ENCODE assay signal across 3 cellular contexts in the genomic region with DNA sequence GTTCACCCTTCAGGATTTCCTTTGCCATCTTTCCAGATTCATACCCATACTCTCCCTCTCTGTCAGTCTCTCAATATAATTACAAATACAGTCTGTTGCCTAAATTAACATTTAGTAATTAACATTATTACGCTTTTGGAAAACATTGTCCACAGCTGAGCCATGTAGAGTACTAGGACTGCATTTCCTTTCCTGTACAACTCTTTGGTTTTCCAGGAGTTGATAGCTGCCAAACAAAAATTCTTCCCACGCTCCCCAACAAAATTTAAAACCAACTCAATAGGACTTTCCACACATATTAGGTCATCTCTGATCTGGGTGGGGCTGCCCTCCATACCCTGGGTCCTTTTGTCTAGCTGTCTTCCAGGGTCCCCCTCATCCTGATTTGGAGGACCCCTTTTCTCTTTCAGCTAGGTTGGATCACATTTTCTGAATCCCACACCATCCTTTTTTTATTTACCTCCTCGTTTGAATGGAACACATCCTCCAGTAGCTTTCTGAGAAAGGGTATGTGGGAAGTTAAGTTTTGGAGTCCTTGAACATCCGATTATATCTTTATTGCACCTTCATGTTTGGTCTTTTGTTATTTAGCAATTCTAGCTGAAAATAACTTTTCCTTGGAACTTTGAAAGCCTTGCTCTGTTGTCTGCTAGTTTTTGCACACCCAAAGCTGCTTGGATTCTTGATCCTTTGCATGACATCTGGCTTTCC.
TF ChIP-seq lines count a peak whose summit lies in the region.

No MANE protein-coding gene starts in this region.

TF ChIP-seq in A549, 52 proteins besides CTCF, POLR2A, EP300 and RAD21:
- TF ChIP-seq HDAC2 (IDR thresholded peaks at IDR 0.05) = peak; percentile 64; the same call in 1 of the 2 replicates
- TF ChIP-seq, protein P1, sequence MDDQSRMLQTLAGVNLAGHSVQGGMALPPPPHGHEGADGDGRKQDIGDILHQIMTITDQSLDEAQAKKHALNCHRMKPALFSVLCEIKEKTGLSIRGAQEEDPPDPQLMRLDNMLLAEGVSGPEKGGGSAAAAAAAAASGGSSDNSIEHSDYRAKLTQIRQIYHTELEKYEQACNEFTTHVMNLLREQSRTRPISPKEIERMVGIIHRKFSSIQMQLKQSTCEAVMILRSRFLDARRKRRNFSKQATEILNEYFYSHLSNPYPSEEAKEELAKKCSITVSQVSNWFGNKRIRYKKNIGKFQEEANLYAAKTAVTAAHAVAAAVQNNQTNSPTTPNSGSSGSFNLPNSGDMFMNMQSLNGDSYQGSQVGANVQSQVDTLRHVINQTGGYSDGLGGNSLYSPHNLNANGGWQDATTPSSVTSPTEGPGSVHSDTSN (IDR thresholded peaks at IDR 0.05) = no peak

TF ChIP-seq in HEK293, 187 proteins besides CTCF, POLR2A, EP300 and RAD21:
- TF ChIP-seq ZSCAN16 (tag by site-specific recombination; IDR thresholded peaks at IDR 0.05) (no peak), ZNF133 (tag by site-specific recombination; IDR thresholded peaks at IDR 0.05) (peak; percentile 61), ZNF174 (tag by site-specific recombination; IDR thresholded peaks at IDR 0.05) (no peak), SALL2 (tag by site-specific recombination; IDR thresholded peaks at IDR 0.05; ENCODE audit: borderline replicate concordance) (no peak), PRDM1 (tag by site-specific recombination; IDR thresholded peaks at IDR 0.05) (no peak), SP7 (tag by site-specific recombination; IDR thresholded peaks at IDR 0.05) (0 out of 2 replicates have a peak, but pooled peaks have one; percentile 19), ZNF624 (tag by site-specific recombination; IDR thresholded peaks at IDR 0.05) (peak; percentile 100), YY1 (tag by site-specific recombination; IDR thresholded peaks at IDR 0.05) (no peak), KLF8 (tag by site-specific recombination; IDR thresholded peaks at IDR 0.05) (peak; percentile 51), SETDB1 (IDR thresholded peaks at IDR 0.05; ENCODE audit: insufficient read length, low read length) (peak; percentile 96)
- TF ChIP-seq, protein P2, sequence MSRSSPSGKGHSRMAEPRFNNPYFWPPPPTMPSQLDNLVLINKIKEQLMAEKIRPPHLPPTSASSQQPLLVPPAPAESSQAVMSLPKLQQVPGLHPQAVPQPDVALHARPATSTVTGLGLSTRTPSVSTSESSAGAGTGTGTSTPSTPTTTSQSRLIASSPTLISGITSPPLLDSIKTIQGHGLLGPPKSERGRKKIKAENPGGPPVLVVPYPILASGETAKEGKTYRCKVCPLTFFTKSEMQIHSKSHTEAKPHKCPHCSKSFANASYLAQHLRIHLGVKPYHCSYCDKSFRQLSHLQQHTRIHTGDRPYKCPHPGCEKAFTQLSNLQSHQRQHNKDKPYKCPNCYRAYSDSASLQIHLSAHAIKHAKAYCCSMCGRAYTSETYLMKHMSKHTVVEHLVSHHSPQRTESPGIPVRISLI (tag by site-specific recombination; IDR thresholded peaks at IDR 0.05) = no peak
- TF ChIP-seq, protein P3, sequence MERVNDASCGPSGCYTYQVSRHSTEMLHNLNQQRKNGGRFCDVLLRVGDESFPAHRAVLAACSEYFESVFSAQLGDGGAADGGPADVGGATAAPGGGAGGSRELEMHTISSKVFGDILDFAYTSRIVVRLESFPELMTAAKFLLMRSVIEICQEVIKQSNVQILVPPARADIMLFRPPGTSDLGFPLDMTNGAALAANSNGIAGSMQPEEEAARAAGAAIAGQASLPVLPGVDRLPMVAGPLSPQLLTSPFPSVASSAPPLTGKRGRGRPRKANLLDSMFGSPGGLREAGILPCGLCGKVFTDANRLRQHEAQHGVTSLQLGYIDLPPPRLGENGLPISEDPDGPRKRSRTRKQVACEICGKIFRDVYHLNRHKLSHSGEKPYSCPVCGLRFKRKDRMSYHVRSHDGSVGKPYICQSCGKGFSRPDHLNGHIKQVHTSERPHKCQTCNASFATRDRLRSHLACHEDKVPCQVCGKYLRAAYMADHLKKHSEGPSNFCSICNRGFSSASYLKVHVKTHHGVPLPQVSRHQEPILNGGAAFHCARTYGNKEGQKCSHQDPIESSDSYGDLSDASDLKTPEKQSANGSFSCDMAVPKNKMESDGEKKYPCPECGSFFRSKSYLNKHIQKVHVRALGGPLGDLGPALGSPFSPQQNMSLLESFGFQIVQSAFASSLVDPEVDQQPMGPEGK (tag by site-specific recombination; IDR thresholded peaks at IDR 0.05) = no peak
- TF ChIP-seq, protein P4, sequence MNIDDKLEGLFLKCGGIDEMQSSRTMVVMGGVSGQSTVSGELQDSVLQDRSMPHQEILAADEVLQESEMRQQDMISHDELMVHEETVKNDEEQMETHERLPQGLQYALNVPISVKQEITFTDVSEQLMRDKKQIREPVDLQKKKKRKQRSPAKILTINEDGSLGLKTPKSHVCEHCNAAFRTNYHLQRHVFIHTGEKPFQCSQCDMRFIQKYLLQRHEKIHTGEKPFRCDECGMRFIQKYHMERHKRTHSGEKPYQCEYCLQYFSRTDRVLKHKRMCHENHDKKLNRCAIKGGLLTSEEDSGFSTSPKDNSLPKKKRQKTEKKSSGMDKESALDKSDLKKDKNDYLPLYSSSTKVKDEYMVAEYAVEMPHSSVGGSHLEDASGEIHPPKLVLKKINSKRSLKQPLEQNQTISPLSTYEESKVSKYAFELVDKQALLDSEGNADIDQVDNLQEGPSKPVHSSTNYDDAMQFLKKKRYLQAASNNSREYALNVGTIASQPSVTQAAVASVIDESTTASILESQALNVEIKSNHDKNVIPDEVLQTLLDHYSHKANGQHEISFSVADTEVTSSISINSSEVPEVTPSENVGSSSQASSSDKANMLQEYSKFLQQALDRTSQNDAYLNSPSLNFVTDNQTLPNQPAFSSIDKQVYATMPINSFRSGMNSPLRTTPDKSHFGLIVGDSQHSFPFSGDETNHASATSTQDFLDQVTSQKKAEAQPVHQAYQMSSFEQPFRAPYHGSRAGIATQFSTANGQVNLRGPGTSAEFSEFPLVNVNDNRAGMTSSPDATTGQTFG (tag by site-specific recombination; IDR thresholded peaks at IDR 0.05; ENCODE audit: borderline replicate concordance) = no peak
- TF ChIP-seq, protein P5, sequence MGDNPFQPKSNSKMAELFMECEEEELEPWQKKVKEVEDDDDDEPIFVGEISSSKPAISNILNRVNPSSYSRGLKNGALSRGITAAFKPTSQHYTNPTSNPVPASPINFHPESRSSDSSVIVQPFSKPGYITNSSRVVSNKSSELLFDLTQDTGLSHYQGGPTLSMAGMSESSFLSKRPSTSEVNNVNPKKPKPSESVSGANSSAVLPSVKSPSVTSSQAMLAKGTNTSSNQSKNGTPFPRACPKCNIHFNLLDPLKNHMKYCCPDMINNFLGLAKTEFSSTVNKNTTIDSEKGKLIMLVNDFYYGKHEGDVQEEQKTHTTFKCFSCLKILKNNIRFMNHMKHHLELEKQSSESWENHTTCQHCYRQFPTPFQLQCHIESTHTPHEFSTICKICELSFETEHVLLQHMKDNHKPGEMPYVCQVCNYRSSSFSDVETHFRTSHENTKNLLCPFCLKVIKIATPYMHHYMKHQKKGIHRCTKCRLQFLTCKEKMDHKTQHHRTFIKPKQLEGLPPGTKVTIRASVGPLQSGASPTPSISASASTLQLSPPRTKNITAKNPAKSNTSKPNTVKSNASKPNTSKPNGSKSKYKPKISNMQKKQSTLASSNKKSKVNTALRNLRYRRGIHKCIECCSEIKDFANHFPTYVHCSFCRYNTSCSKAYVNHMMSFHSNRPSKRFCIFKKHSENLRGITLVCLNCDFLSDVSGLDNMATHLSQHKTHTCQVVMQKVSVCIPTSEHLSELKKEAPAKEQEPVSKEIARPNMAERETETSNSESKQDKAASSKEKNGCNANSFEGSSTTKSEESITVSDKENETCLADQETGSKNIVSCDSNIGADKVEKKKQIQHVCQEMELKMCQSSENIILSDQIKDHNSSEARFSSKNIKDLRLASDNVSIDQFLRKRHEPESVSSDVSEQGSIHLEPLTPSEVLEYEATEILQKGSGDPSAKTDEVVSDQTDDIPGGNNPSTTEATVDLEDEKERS (tag by site-specific recombination; IDR thresholded peaks at IDR 0.05) = peak; percentile 98

TF ChIP-seq in K562, 482 proteins besides CTCF, POLR2A, EP300 and RAD21 (continues in another document):
- peak in 1 of 2 experiments; percentile 56; a peak in 1 of 4 replicates for TF ChIP-seq RCOR1 (IDR thresholded peaks at IDR 0.05; ENCODE audit: borderline replicate concordance in 1 of 2, low read depth in 2 of 2, low read length in 2 of 2)
- TF ChIP-seq, protein P6, sequence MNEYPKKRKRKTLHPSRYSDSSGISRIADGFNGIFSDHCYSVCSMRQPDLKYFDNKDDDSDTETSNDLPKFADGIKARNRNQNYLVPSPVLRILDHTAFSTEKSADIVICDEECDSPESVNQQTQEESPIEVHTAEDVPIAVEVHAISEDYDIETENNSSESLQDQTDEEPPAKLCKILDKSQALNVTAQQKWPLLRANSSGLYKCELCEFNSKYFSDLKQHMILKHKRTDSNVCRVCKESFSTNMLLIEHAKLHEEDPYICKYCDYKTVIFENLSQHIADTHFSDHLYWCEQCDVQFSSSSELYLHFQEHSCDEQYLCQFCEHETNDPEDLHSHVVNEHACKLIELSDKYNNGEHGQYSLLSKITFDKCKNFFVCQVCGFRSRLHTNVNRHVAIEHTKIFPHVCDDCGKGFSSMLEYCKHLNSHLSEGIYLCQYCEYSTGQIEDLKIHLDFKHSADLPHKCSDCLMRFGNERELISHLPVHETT (CRISPR knock-in tag; conservative IDR thresholded peaks at IDR 0.05 in 1 of 2, IDR thresholded peaks at IDR 0.05 in 1 of 2) = no peak
- TF ChIP-seq FOXK2 (conservative IDR thresholded peaks at IDR 0.05 in 1 of 2, IDR thresholded peaks at IDR 0.05 in 1 of 2; ENCODE audit: low read depth in 2 of 2) = no peak
- TF ChIP-seq ZNF143 (CRISPR knock-in tag; IDR thresholded peaks at IDR 0.05) = no peak
- TF ChIP-seq SNIP1 (IDR thresholded peaks at IDR 0.05; ENCODE audit: low read depth) = no peak
- TF ChIP-seq, protein P7, sequence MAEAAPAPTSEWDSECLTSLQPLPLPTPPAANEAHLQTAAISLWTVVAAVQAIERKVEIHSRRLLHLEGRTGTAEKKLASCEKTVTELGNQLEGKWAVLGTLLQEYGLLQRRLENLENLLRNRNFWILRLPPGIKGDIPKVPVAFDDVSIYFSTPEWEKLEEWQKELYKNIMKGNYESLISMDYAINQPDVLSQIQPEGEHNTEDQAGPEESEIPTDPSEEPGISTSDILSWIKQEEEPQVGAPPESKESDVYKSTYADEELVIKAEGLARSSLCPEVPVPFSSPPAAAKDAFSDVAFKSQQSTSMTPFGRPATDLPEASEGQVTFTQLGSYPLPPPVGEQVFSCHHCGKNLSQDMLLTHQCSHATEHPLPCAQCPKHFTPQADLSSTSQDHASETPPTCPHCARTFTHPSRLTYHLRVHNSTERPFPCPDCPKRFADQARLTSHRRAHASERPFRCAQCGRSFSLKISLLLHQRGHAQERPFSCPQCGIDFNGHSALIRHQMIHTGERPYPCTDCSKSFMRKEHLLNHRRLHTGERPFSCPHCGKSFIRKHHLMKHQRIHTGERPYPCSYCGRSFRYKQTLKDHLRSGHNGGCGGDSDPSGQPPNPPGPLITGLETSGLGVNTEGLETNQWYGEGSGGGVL (CRISPR knock-in tag; IDR thresholded peaks at IDR 0.05) = no peak
- no peak for TF ChIP-seq CTBP1 (IDR thresholded peaks at IDR 0.05; ENCODE audit: borderline replicate concordance)
- TF ChIP-seq, protein P8, sequence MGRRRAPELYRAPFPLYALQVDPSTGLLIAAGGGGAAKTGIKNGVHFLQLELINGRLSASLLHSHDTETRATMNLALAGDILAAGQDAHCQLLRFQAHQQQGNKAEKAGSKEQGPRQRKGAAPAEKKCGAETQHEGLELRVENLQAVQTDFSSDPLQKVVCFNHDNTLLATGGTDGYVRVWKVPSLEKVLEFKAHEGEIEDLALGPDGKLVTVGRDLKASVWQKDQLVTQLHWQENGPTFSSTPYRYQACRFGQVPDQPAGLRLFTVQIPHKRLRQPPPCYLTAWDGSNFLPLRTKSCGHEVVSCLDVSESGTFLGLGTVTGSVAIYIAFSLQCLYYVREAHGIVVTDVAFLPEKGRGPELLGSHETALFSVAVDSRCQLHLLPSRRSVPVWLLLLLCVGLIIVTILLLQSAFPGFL (CRISPR knock-in tag; IDR thresholded peaks at IDR 0.05) = no peak
- TF ChIP-seq, protein P9, sequence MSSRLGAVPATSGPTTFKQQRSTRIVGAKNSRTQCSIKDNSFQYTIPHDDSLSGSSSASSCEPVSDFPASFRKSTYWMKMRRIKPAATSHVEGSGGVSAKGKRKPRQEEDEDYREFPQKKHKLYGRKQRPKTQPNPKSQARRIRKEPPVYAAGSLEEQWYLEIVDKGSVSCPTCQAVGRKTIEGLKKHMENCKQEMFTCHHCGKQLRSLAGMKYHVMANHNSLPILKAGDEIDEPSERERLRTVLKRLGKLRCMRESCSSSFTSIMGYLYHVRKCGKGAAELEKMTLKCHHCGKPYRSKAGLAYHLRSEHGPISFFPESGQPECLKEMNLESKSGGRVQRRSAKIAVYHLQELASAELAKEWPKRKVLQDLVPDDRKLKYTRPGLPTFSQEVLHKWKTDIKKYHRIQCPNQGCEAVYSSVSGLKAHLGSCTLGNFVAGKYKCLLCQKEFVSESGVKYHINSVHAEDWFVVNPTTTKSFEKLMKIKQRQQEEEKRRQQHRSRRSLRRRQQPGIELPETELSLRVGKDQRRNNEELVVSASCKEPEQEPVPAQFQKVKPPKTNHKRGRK (tag; IDR thresholded peaks at IDR 0.05) = no peak
- TF ChIP-seq ZNF347 (CRISPR knock-in tag; IDR thresholded peaks at IDR 0.05; ENCODE audit: low read depth) = no peak
- TF ChIP-seq RFX1 (IDR thresholded peaks at IDR 0.05) = no peak
- TF ChIP-seq, protein P10, sequence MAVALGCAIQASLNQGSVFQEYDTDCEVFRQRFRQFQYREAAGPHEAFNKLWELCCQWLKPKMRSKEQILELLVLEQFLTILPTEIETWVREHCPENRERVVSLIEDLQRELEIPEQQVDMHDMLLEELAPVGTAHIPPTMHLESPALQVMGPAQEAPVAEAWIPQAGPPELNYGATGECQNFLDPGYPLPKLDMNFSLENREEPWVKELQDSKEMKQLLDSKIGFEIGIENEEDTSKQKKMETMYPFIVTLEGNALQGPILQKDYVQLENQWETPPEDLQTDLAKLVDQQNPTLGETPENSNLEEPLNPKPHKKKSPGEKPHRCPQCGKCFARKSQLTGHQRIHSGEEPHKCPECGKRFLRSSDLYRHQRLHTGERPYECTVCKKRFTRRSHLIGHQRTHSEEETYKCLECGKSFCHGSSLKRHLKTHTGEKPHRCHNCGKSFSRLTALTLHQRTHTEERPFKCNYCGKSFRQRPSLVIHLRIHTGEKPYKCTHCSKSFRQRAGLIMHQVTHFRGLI (CRISPR knock-in tag; IDR thresholded peaks at IDR 0.05) = no peak
- TF ChIP-seq, protein P11, sequence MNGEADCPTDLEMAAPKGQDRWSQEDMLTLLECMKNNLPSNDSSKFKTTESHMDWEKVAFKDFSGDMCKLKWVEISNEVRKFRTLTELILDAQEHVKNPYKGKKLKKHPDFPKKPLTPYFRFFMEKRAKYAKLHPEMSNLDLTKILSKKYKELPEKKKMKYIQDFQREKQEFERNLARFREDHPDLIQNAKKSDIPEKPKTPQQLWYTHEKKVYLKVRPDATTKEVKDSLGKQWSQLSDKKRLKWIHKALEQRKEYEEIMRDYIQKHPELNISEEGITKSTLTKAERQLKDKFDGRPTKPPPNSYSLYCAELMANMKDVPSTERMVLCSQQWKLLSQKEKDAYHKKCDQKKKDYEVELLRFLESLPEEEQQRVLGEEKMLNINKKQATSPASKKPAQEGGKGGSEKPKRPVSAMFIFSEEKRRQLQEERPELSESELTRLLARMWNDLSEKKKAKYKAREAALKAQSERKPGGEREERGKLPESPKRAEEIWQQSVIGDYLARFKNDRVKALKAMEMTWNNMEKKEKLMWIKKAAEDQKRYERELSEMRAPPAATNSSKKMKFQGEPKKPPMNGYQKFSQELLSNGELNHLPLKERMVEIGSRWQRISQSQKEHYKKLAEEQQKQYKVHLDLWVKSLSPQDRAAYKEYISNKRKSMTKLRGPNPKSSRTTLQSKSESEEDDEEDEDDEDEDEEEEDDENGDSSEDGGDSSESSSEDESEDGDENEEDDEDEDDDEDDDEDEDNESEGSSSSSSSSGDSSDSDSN (IDR thresholded peaks at IDR 0.05; ENCODE audit: borderline replicate concordance in 1 of 2, low read depth in 2 of 2, low read length in 2 of 2) = no peak
